38 cellular contexts compared by ENCODE assay signal in genomic region chr2:127690696-127691095, GRCh38. TPM values are rescaled to one million over a fixed set of nuclear protein-coding genes. Genes with fewer than 3 reads are reported as not detected.
"Had no signal": no experiment of that assay in that cellular context is flagged by ENCODE, and none has a peak within 500 bp of the region (broad histone marks: within the 10 kb centered on the region; RNA-seq: fewer than 3 reads in every experiment).

No MANE protein-coding gene starts in this region.

- FAIRE-seq: astrocyte, TTC549 had no signal

- DNase-seq: activated B cell treated with CpG ODN at 0.5 μM for 24 hours; activated CD4-positive, alpha-beta memory T cell treated with anti-CD3 and anti-CD28 coated beads for 36 hours; activated CD4-positive, alpha-beta T cell treated with anti-CD3 and anti-CD28 coated beads for 4 hours; activated CD4-positive, alpha-beta T cell treated with anti-CD3 and anti-CD28 coated beads, Interleukin-2, amount 10 ng/mL, durations not matched to agents 24 days and 14 days; activated CD4-positive, alpha-beta T cell treated with anti-CD3 and anti-CD28 coated beads, Interleukin-2, amount 50 U/mL, for 1 hour; activated CD4-positive, alpha-beta T cell treated with anti-CD3 and anti-CD28 coated beads, Interleukin-2, amount 50 U/mL, for 4 hours; activated CD4-positive, CD25-positive, alpha-beta regulatory T cell treated with anti-CD3 and anti-CD28 coated beads, Interleukin-2, amount 50 U/mL, for 72 hours; activated CD8-positive, alpha-beta memory T cell treated with anti-CD3 and anti-CD28 coated beads, Interleukin-2, amount 50 U/mL, for 4 hours; activated CD8-positive, alpha-beta T cell treated with anti-CD3 and anti-CD28 coated beads for 36 hours; activated effector memory CD4-positive, alpha-beta T cell treated with anti-CD3 and anti-CD28 coated beads, Interleukin-2, amount 50 U/mL, for 16 hours; activated gamma-delta T cell treated with Interleukin-2 at 50 U/mL for 16 hours; activated naive CD4-positive, alpha-beta T cell; activated naive CD4-positive, alpha-beta T cell treated with anti-CD3 and anti-CD28 coated beads for 36 hours; activated naive CD4-positive, alpha-beta T cell treated with anti-CD3 and anti-CD28 coated beads, Interleukin-2, amount 50 U/mL, for 16 hours; activated naive CD8-positive, alpha-beta T cell treated with anti-CD3 and anti-CD28 coated beads for 36 hours; activated T-cell treated with anti-CD3 and anti-CD28 coated beads for 4 hours; activated T-cell treated with anti-CD3 and anti-CD28 coated beads, Interleukin-2, amount 50 U/mL, for 1 hour; activated T-cell treated with anti-CD3 and anti-CD28 coated beads, Interleukin-2, amount 50 U/mL, for 4 hours; activated T-cell treated with anti-CD3 and anti-CD28 coated beads, Interleukin-2, amount 50 U/mL, for 72 hours; adrenal gland; amniotic stem cell; aorta; body of pancreas; brain microvascular endothelial cell; caudate nucleus; cerebellar nuclear complex; T-helper 1 cell; T-helper 2 cell; T-helper 9 cell had no signal

- H3K27me3 ChIP-seq: adrenal gland, body of pancreas, brain microvascular endothelial cell, breast epithelium had no signal

- ATAC-seq: activated CD8-positive, alpha-beta T cell treated with anti-CD3 and anti-CD28 coated beads for 36 hours; activated naive CD4-positive, alpha-beta T cell treated with anti-CD3 and anti-CD28 coated beads, Interleukin-2, amount 50 U/mL, for 72 hours; activated T-cell treated with anti-CD3 and anti-CD28 coated beads, Interleukin-2, amount 50 U/mL, for 4 hours; activated T-cell treated with anti-CD3 and anti-CD28 coated beads, Interleukin-2, amount 50 U/mL, for 72 hours; activated T-helper 17 cell treated with anti-CD3 and anti-CD28 coated beads, Interleukin-2, amount 50 U/mL, for 72 hours; body of pancreas had no signal

- H3K27ac ChIP-seq: adrenal gland, body of pancreas, brain microvascular endothelial cell, breast epithelium, VCaP had no signal

- H3K9me3 ChIP-seq: adrenal gland, body of pancreas had no signal

- H3K36me3 ChIP-seq: adrenal gland, brain microvascular endothelial cell, breast epithelium had no signal

- H3K4me3 ChIP-seq: adrenal gland, body of pancreas, breast epithelium had no signal

- H3K4me1 ChIP-seq: body of pancreas, breast epithelium had no signal

RNA-seq across cellular contexts. Expression of gene GPR17, which starts 44.7 kb away (rescaled TPM):
- total RNA-seq: activated B cell treated with CpG ODN at 0.5 μM for 24 hours; activated CD4-positive, alpha-beta memory T cell treated with anti-CD3 and anti-CD28 coated beads for 36 hours; activated CD4-positive, alpha-beta T cell treated with anti-CD3 and anti-CD28 coated beads, Interleukin-2, amount 10 ng/mL, durations not matched to agents 24 days and 14 days; activated CD8-positive, alpha-beta memory T cell treated with anti-CD3 and anti-CD28 coated beads for 36 hours; activated CD8-positive, alpha-beta T cell treated with anti-CD3 and anti-CD28 coated beads for 36 hours; activated naive CD4-positive, alpha-beta T cell treated with anti-CD3 and anti-CD28 coated beads for 36 hours; activated naive CD4-positive, alpha-beta T cell treated with anti-CD3 and anti-CD28 coated beads, Interleukin-2, amount 50 U/mL, for 72 hours; activated naive CD8-positive, alpha-beta T cell treated with anti-CD3 and anti-CD28 coated beads for 36 hours; activated T-cell treated with anti-CD3 and anti-CD28 coated beads, Interleukin-2, amount 50 U/mL, for 4 hours; activated T-cell treated with anti-CD3 and anti-CD28 coated beads, Interleukin-2, amount 50 U/mL, for 72 hours; activated T-helper 1 cell treated with anti-CD3 and anti-CD28 coated beads, Interleukin-12 subunit alpha, Interleukin-12 subunit beta, Interleukin-2, Interleukin-4 antibody, amounts not matched to agents 30 ng/mL and 10 ng/mL and 1 ng/mL, durations not matched to agents 14 hours and 24 hours and 36 hours; activated T-helper 17 cell treated with anti-CD3 and anti-CD28 coated beads, Interleukin-2, amount 50 U/mL, for 72 hours; breast epithelium; chondrocyte had no signal
